Comparison of ENCODE assay signal across 1 cellular context in the genomic region with DNA sequence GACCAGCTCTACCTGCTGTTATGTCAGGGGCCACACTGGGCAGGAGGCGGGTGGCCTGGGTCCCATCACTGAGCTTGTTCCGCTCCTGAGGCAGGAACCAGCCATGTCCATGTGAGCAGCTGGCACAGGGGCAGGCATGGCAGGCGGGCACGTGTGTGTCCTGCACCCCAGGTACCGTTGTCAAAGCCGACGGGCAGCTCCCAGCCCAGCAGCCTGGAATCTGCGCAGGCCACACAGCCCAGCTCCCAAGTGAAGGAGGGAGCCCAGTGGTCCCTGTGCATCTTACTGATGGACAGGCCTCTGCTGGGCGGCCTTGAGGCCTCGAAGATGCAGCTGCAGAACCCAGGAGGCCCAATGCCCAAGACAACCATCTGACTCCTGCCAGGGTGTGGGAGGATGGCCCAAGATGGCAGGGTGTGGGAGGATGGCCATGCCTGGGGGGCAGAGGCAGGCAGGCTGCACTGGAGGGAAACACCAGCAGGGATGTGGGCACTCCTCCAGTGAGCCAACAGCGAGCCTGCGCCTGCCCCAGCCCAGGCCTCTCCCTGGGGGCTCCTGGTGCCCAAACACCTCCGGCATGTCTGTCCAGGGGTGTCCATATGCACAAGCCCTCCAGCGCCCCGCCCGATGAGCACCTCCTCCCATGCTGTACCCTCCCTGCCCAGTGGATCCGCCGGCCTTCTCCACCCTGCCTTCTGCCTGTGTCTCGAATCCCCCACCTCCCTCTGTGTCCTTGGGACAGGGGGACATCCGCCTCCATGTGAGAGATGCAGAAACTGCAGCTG.
TF ChIP-seq lines count a peak whose summit lies in the region.

No MANE protein-coding gene starts in this region.

TF ChIP-seq in HEK293, 187 proteins besides CTCF, POLR2A, EP300 and RAD21 (continued from another document):
- TF ChIP-seq, protein P1, sequence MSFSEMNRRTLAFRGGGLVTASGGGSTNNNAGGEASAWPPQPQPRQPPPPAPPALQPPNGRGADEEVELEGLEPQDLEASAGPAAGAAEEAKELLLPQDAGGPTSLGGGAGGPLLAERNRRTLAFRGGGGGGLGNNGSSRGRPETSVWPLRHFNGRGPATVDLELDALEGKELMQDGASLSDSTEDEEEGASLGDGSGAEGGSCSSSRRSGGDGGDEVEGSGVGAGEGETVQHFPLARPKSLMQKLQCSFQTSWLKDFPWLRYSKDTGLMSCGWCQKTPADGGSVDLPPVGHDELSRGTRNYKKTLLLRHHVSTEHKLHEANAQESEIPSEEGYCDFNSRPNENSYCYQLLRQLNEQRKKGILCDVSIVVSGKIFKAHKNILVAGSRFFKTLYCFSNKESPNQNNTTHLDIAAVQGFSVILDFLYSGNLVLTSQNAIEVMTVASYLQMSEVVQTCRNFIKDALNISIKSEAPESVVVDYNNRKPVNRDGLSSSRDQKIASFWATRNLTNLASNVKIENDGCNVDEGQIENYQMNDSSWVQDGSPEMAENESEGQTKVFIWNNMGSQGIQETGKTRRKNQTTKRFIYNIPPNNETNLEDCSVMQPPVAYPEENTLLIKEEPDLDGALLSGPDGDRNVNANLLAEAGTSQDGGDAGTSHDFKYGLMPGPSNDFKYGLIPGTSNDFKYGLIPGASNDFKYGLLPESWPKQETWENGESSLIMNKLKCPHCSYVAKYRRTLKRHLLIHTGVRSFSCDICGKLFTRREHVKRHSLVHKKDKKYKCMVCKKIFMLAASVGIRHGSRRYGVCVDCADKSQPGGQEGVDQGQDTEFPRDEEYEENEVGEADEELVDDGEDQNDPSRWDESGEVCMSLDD (tag by site-specific recombination; IDR thresholded peaks at IDR 0.05) = no peak
- TF ChIP-seq ZNF184 (tag by site-specific recombination; IDR thresholded peaks at IDR 0.05) = no peak
TF ChIP-seq in HEK293: peak in this region for 2.
